In genomic region chr9:98329904-98330303, GRCh38 we compare ENCODE assay signal across 16 cellular contexts.
DNase-seq lines count a peak whose midpoint lies in the region; ATAC-seq and TF ChIP-seq lines count a peak whose summit lies in the region.
"Had no signal": no experiment of that assay in that cellular context is flagged by ENCODE, and none has a peak within 500 bp of the region (broad histone marks: within the 10 kb centered on the region; RNA-seq: fewer than 3 reads in every experiment).

No MANE protein-coding gene starts in this region.

- H3K27me3 ChIP-seq in GM23248 (replicated peaks; ENCODE audit: insufficient read depth) (no peaks in the 10 kb centered on the region), right lobe of liver (no peaks in the 10 kb centered on the region)
- H3K27me3 ChIP-seq: BE2C had no signal

- DNase-seq in GM23248, result no peak
- peak; percentile 19 for DNase-seq in HT-29 (ENCODE audit: low spot score)
- DNase-seq in islet precursor cell, result peak; percentile 19
- DNase-seq in right lobe of liver, result no peak
- no peak for DNase-seq in RPMI8226
- DNase-seq in NK-92 (lab: John Stamatoyannopoulos, UW; ENCODE audit: unreplicated experiment), result no peak
- DNase-seq: BE2C; CD4-positive, alpha-beta memory T cell; DND-41; GDM1; H7 had no signal

- H3F3A ChIP-seq in GM23248 (ENCODE audit: insufficient read depth), result peaks cover 41% of the 10 kb centered on the region

- H3K4me3 ChIP-seq in GM23248, result no peak overlapping the region
- no peak overlapping the region for H3K4me3 ChIP-seq in right lobe of liver
- H3K4me3 ChIP-seq: GM23338, K562 had no signal

- no peak overlapping the region for H2AFZ ChIP-seq in GM23248
- H2AFZ ChIP-seq: GM23338 had no signal

- H3K9me3 ChIP-seq in GM23248 (ENCODE audit: low read depth) (no peaks in the 10 kb centered on the region), right lobe of liver (no peaks in the 10 kb centered on the region)
- H3K9me3 ChIP-seq: BE2C had no signal

- no peak for TF ChIP-seq POLR2A in right lobe of liver (IDR thresholded peaks at IDR 0.05)

- no peaks in the 10 kb centered on the region for H4K20me1 ChIP-seq in GM23248 (ENCODE audit: insufficient read depth)

- 0 out of 2 replicates have a peak overlapping the region, but pooled peaks have one; percentile 45 for H3K9ac ChIP-seq in GM23248

- H3K27ac ChIP-seq in GM23248, result peak overlapping the region; percentile 81
- no peak overlapping the region for H3K27ac ChIP-seq in right lobe of liver
- H3K27ac ChIP-seq: C4-2B had no signal

- intact Hi-C loops in right lobe of liver (cut with DNase I), result no loop called here

- in situ Hi-C loops in GM23248 (cut with MboI), result no loop called here

- WGBS in GM23248 (ENCODE audit: low coverage in 1 of 2, low lambda C conversion rate in 2 of 2, missing lambda C conversion rate in 2 of 2), 2 experiments, result 57 to 59% methylated on average over 4 of the region's 4 CpGs
- WGBS in right lobe of liver (ENCODE audit: insufficient coverage, low coverage, low lambda C conversion rate, missing lambda C conversion rate), result 31% methylated on average over 4 of the region's 4 CpGs

- ATAC-seq in right lobe of liver (peak in 3 of 4 donors; percentile 31 to 59 (median 33)), GM21390 (IDR thresholded peaks at IDR 0.05; ENCODE audit: unreplicated experiment) (no peak), GM21515 (IDR thresholded peaks at IDR 0.05; ENCODE audit: unreplicated experiment) (no peak)
- ATAC-seq: GM23338, K562 had no signal

- H3K4me1 ChIP-seq in GM23248 (ENCODE audit: insufficient read depth) (peaks cover 39% of the 10 kb centered on the region), right lobe of liver (no peaks in the 10 kb centered on the region)

- TF ChIP-seq CTCF in right lobe of liver (IDR thresholded peaks at IDR 0.05), result no peak

- H3K79me2 ChIP-seq in GM23248 (ENCODE audit: insufficient read depth), result no peaks in the 10 kb centered on the region

- H3K4me2 ChIP-seq in GM23248 (ENCODE audit: unreplicated experiment), result peak overlapping the region; percentile 9
- H3K4me2 ChIP-seq: GM23338 had no signal

- H3K36me3 ChIP-seq in GM23248 (ENCODE audit: low read depth) (no peaks in the 10 kb centered on the region), right lobe of liver (no peaks in the 10 kb centered on the region)
- H3K36me3 ChIP-seq: BE2C had no signal

- no peaks in the 10 kb centered on the region for H3K9me2 ChIP-seq in GM23248 (ENCODE audit: insufficient read depth)

Comparison
In these comparisons a context has a peak if more than half of its experiments do, and no peak if none do; other contexts are left out.
1. DNase-seq: peak in HT-29 (single experiment) and islet precursor cell (single experiment); none in GM23248 (single experiment), right lobe of liver (0 of 3), RPMI8226 (single experiment) and NK-92 (single experiment).
2. ATAC-seq: peak in right lobe of liver (3 of 4); none in GM21390 (single experiment) and GM21515 (single experiment).